16 cellular contexts compared by ENCODE assay signal in genomic region chr12:103848917-103849491, GRCh38. TPM values are rescaled to one million over a fixed set of nuclear protein-coding genes. Genes with fewer than 3 reads are reported as not detected.
DNase-seq lines count a peak whose midpoint lies in the region; ATAC-seq and TF ChIP-seq lines count a peak whose summit lies in the region.
"Had no signal": no experiment of that assay in that cellular context is flagged by ENCODE, and none has a peak within 500 bp of the region (broad histone marks: within the 10 kb centered on the region; RNA-seq: fewer than 3 reads in every experiment).

No MANE protein-coding gene starts in this region.

- H3K4me3 ChIP-seq in astrocyte of the spinal cord (ENCODE audit: low read depth, low read length) = no peak overlapping the region
- H3K4me3 ChIP-seq in heart left ventricle = no peak overlapping the region
- H3K4me3 ChIP-seq: right lobe of liver had no signal

- peak; percentile 58 for DNase-seq in astrocyte of the spinal cord (ENCODE audit: low read depth, low spot score)
- no peak for DNase-seq in heart left ventricle
- DNase-seq in sciatic nerve (ENCODE audit: low spot score) = no peak
- DNase-seq in GM10266 (ENCODE audit: extremely low spot score) = no peak
- DNase-seq in NOMO-1 (lab: John Stamatoyannopoulos, UW; ENCODE audit: unreplicated experiment in 2 of 2) = no peak
- DNase-seq in NCI-H82 treated with DMSO at 0.1 percent for 48 hours (lab: John Stamatoyannopoulos, UW; ENCODE audit: unreplicated experiment) = no peak
- DNase-seq in SW480 (ENCODE audit: low spot score) = no peak
- DNase-seq: activated CD8-positive, alpha-beta T cell treated with anti-CD3 and anti-CD28 coated beads for 36 hours; activated naive CD4-positive, alpha-beta T cell treated with anti-CD3 and anti-CD28 coated beads for 36 hours; activated T-cell treated with anti-CD3 and anti-CD28 coated beads, Interleukin-2, amount 50 U/mL, for 1 hour; NCI-H1417 treated with DMSO at 0.1 percent for 48 hours; occipital lobe; right lobe of liver; stimulated activated naive CD4-positive, alpha-beta T cell treated with Interleukin-2 at 50 U/mL for 16 hours; T-helper 17 cell had no signal

- H3K4me1 ChIP-seq in heart left ventricle = no peaks in the 10 kb centered on the region

- in situ Hi-C loops in astrocyte of the spinal cord (cut with HindIII; ENCODE audit: low sequenced_read_pairs) = no loop called here

- 80 to 85% (median 83%) methylated on average over 4 of the region's 4 CpGs for WGBS in heart left ventricle, 4 donors

- ATAC-seq in heart left ventricle (peak; percentile 9 to 74 (median 34)), sciatic nerve (peak; percentile 89)
- ATAC-seq: activated CD8-positive, alpha-beta T cell treated with anti-CD3 and anti-CD28 coated beads for 36 hours; T-helper 17 cell had no signal

- TF ChIP-seq CTCF in 22Rv1 (IDR thresholded peaks at IDR 0.05) (no peak), astrocyte of the spinal cord (IDR thresholded peaks at IDR 0.05; ENCODE audit: low read depth, low read length) (no peak), heart left ventricle (IDR thresholded peaks at IDR 0.05) (no peak), GM10266 (IDR thresholded peaks at IDR 0.05; ENCODE audit: control insufficient read depth, insufficient read depth, low read depth, missing control alignments) (no peak)

- TF ChIP-seq POLR2A in heart left ventricle (IDR thresholded peaks at IDR 0.05) = no peak

- intact Hi-C loops in heart left ventricle (cut with DNase I) (no loop called here), sciatic nerve (cut with DNase I) (no loop called here)

- H3K27ac ChIP-seq in 22Rv1 (peak overlapping the region; percentile 28), heart left ventricle (peak overlapping the region in 1 of 12 donors; percentile 92)
- H3K27ac ChIP-seq: right lobe of liver had no signal

- H3K27me3 ChIP-seq in heart left ventricle = no peaks in the 10 kb centered on the region
- H3K27me3 ChIP-seq: right lobe of liver had no signal

- no peaks in the 10 kb centered on the region for H3K36me3 ChIP-seq in heart left ventricle
- H3K36me3 ChIP-seq: right lobe of liver had no signal

- H3K9me3 ChIP-seq in heart left ventricle = no peaks in the 10 kb centered on the region
- H3K9me3 ChIP-seq: right lobe of liver had no signal

RNA-seq across cellular contexts. Expression of gene NT5DC3, which starts 8.0 kb away (rescaled TPM):
- 1 to 10 TPM; 2.4 to 6.3 (median 3.7) TPM for total RNA-seq in heart left ventricle
- 1 to 10 TPM in 1 of 2 donors, under 1 TPM in 1; 0.95 to 6.3 TPM for polyA plus RNA-seq in heart left ventricle
- total RNA-seq in sciatic nerve = 26.2 TPM
